In genomic region chr11:130001491-130002351, GRCh38 we compare ENCODE assay signal across 8 cellular contexts. TPM values are rescaled to one million over a fixed set of nuclear protein-coding genes. Genes with fewer than 3 reads are reported as not detected.
DNase-seq lines count a peak whose midpoint lies in the region; ATAC-seq, FAIRE-seq and TF ChIP-seq lines count a peak whose summit lies in the region.

No MANE protein-coding gene starts in this region.

- H2AFZ ChIP-seq in neuronal stem cell (ENCODE audit: low read length): peak overlapping the region; percentile 88

- no peak overlapping the region for H2BK15ac ChIP-seq in neuronal stem cell (ENCODE audit: low read length)

- H3K14ac ChIP-seq in neuronal stem cell (ENCODE audit: low read length): peak overlapping the region; percentile 94

- H3K36me3 ChIP-seq in neuronal stem cell (replicated peaks in 1 of 2; ENCODE audit: control insufficient read depth in 2 of 2, insufficient read depth in 2 of 2, low read length in 2 of 2) (peaks cover 0 to 7% of the 10 kb centered on the region in 2 donors), upper lobe of right lung (no peaks in the 10 kb centered on the region)

- ATAC-seq in HG02885 (IDR thresholded peaks at IDR 0.05; ENCODE audit: poor library complexity, unreplicated experiment) (peak; percentile 23), upper lobe of right lung (peak; percentile 51)

- peak overlapping the region; percentile 10 for H3K4ac ChIP-seq in neuronal stem cell (ENCODE audit: low read length)

- peaks cover 0 to 6% of the 10 kb centered on the region in 2 donors for H3K4me1 ChIP-seq in neuronal stem cell (ENCODE audit: control insufficient read depth in 2 of 2, insufficient read depth in 1 of 2, low read depth in 1 of 2, low read length in 2 of 2)
- H3K4me1 ChIP-seq in upper lobe of right lung: peaks cover 17% of the 10 kb centered on the region

- peak overlapping the region; percentile 99 for H3K9ac ChIP-seq in neuronal stem cell (ENCODE audit: low read depth, low read length, poor library complexity)

- H2BK5ac ChIP-seq in neuronal stem cell (ENCODE audit: low read length): peak overlapping the region; percentile 91

- peak; percentile 39 for DNase-seq in GM12892 (ENCODE audit: insufficient read length)
- peak; percentile 75 for DNase-seq in NCI-H69 (lab: John Stamatoyannopoulos, UW)
- peak; percentile 31 for DNase-seq in activated naive CD4-positive, alpha-beta T cell treated with Interleukin-2 at 50 U/mL for 16 hours
- DNase-seq in germinal center (ENCODE audit: low spot score): peak; percentile 35
- DNase-seq in neuronal stem cell (ENCODE audit: low spot score): peak; percentile 30
- DNase-seq in upper lobe of right lung: peak; percentile 84

- peak overlapping the region; percentile 99 for H3K23ac ChIP-seq in neuronal stem cell (ENCODE audit: low read depth, low read length, poor library complexity)

- peak overlapping the region; percentile 80 for H3K4me2 ChIP-seq in neuronal stem cell (ENCODE audit: insufficient read depth, low read length, poor library complexity, severe bottlenecking)

- peak overlapping the region; percentile 57 to 99 for H3K4me3 ChIP-seq in neuronal stem cell (ENCODE audit: low read length in 2 of 2)
- H3K4me3 ChIP-seq in upper lobe of right lung: peak overlapping the region; percentile 81

- H2BK120ac ChIP-seq in neuronal stem cell (ENCODE audit: low read depth, low read length): peak overlapping the region; percentile 32

- peaks cover 5% of the 10 kb centered on the region for H3K79me1 ChIP-seq in neuronal stem cell (ENCODE audit: low read depth, low read length)

- H3K9me3 ChIP-seq in neuronal stem cell (replicated peaks in 1 of 2; ENCODE audit: control insufficient read depth in 2 of 2, insufficient read depth in 1 of 2, low read depth in 1 of 2, low read length in 2 of 2) (peaks cover 2 to 8% of the 10 kb centered on the region in 2 donors), upper lobe of right lung (no peaks in the 10 kb centered on the region)

- H2BK12ac ChIP-seq in neuronal stem cell (ENCODE audit: low read length): peak overlapping the region; percentile 34

- intact Hi-C loops in upper lobe of right lung (cut with DNase I): no loop called here

- no peak overlapping the region for H2AK5ac ChIP-seq in neuronal stem cell (ENCODE audit: low read depth, low read length)

- peak overlapping the region; percentile 50 for H4K91ac ChIP-seq in neuronal stem cell (ENCODE audit: low read depth, low read length, poor library complexity)

- H3K27me3 ChIP-seq in neuronal stem cell (ENCODE audit: control insufficient read depth in 3 of 3, insufficient read depth in 3 of 3, low read depth in 1 of 3, low read length in 3 of 3) (no peaks in the 10 kb centered on the region), upper lobe of right lung (no peaks in the 10 kb centered on the region)

- TF ChIP-seq POLR2A in GM12892 (IDR thresholded peaks at IDR 0.05; ENCODE audit: low read depth, low read length): no peak

- WGBS in neuronal stem cell (ENCODE audit: extremely low coverage in 2 of 2, insufficient read length in 2 of 2, insufficient replicate concordance in 1 of 2), 2 donors: no CpG with 5 or more reads among the region's 90 CpGs

- no peak for FAIRE-seq in GM12892 (lab: Jason Lieb, UNC)

- H3K27ac ChIP-seq in 22Rv1 (peak overlapping the region; percentile 100), neuronal stem cell (replicated peaks; ENCODE audit: low read length) (peak overlapping the region; percentile 99), upper lobe of right lung (peak overlapping the region; percentile 100)

- TF ChIP-seq CTCF in 22Rv1 (IDR thresholded peaks at IDR 0.05) (no peak), upper lobe of right lung (IDR thresholded peaks at IDR 0.05) (no peak)

- peak overlapping the region; percentile 99 for H3K18ac ChIP-seq in neuronal stem cell (ENCODE audit: low read length)

- peak overlapping the region; percentile 84 for H4K8ac ChIP-seq in neuronal stem cell (ENCODE audit: low read depth, low read length)

RNA-seq across cellular contexts. Expression of gene PRDM10, which starts 0.9 kb away (rescaled TPM):
- 4.0 TPM for polyA plus RNA-seq in GM12892 (2012; ENCODE audit: missing spikeins)
- polyA plus RNA-seq in neuronal stem cell (2013, experiment 1 of 2): 4.6 TPM
- 4.9 TPM for polyA plus RNA-seq in neuronal stem cell (2013, experiment 2 of 2)
- total RNA-seq in upper lobe of right lung: 15.7 TPM

Comparison
In these comparisons a context has a peak if more than half of its experiments do, and no peak if none do; other contexts are left out.
1. Peak in every context shown above with its lines: DNase-seq, ATAC-seq, H3K4me3 ChIP-seq and H3K27ac ChIP-seq.
2. DNase-seq: peak in every context shown above with its lines; median percentile 84 in upper lobe of right lung; 75 in NCI-H69; 39 in GM12892; 35 in germinal center; 31 in activated naive CD4-positive, alpha-beta T cell treated with Interleukin-2 at 50 U/mL for 16 hours; 30 in neuronal stem cell.